ENCODE assay signal across 20 cellular contexts in the genomic region with DNA sequence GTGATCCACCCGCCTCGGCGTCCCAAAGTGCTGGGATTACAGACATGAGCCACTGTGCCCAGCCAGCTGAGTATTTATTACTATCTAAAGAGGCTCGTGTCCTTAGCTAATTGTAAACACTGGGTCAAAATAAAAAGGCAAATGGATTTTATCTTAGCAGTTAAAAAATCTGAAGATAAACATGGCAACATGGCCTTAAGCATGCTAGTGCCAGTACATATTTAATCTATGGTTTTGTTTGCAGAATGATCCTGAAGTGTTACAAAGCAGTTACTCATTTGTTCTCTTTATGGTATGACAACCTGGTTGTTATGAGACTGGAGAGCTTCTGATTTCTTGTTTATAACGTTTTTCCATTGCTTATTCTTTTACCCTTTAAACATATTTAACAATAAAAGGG. TPM values are rescaled to one million over a fixed set of nuclear protein-coding genes. Genes with fewer than 3 reads are reported as not detected.
A peak's percentile ranks its signal among the peaks of the same experiment; 100 is the strongest.
DNase-seq lines count a peak whose midpoint lies in the region; ATAC-seq and TF ChIP-seq lines count a peak whose summit lies in the region.
"Had no signal": no experiment of that assay in that cellular context is flagged by ENCODE, and none has a peak within 500 bp of the region (broad histone marks: within the 10 kb centered on the region; RNA-seq: fewer than 3 reads in every experiment).

No MANE protein-coding gene starts in this region.

- no peak overlapping the region for H3K4me3 ChIP-seq in coronary artery
- no peak overlapping the region for H3K4me3 ChIP-seq in prostate gland
- H3K4me3 ChIP-seq in upper lobe of left lung = no peak overlapping the region
- H3K4me3 ChIP-seq: cardiac muscle cell, right lobe of liver had no signal

- H3K27me3 ChIP-seq in prostate gland (replicated peaks; ENCODE audit: insufficient read depth) = no peaks in the 10 kb centered on the region
- no peaks in the 10 kb centered on the region for H3K27me3 ChIP-seq in upper lobe of left lung
- H3K27me3 ChIP-seq: cardiac muscle cell, right lobe of liver had no signal

- H3K4me1 Mint-ChIP-seq in stimulated activated effector memory CD8-positive, alpha-beta T cell treated with anti-CD3 and anti-CD28 coated beads, Interleukin-12 subunit alpha, Interleukin-12 subunit beta, amount 100 ng/mL, for 72 hours = no peaks in the 10 kb centered on the region

- no peaks in the 10 kb centered on the region for H3K36me3 ChIP-seq in prostate gland
- H3K36me3 ChIP-seq in upper lobe of left lung = no peaks in the 10 kb centered on the region
- H3K36me3 ChIP-seq: cardiac muscle cell, right lobe of liver had no signal

- TF ChIP-seq CTCF in coronary artery (IDR thresholded peaks at IDR 0.05) (no peak), prostate gland (IDR thresholded peaks at IDR 0.05) (no peak), upper lobe of left lung (IDR thresholded peaks at IDR 0.05) (no peak)

- H3K27ac ChIP-seq in coronary artery (peak overlapping the region; percentile 65 to 68), prostate gland (peak overlapping the region; percentile 24 to 52), upper lobe of left lung (peak overlapping the region; percentile 45 to 65 (median 61))
- H3K27ac ChIP-seq: right lobe of liver had no signal

- ATAC-seq in upper lobe of left lung (ENCODE audit: low FRiP score in 2 of 2) (no peak), HG03460 (IDR thresholded peaks at IDR 0.05; ENCODE audit: unreplicated experiment) (no peak)
- no peak for ATAC-seq in stimulated activated effector memory CD8-positive, alpha-beta T cell treated with anti-CD3 and anti-CD28 coated beads, Interleukin-12 subunit alpha, Interleukin-12 subunit beta, amount 100 ng/mL, for 72 hours
- ATAC-seq: activated CD4-positive, CD25-positive, alpha-beta regulatory T cell treated with anti-CD3 and anti-CD28 coated beads, Interleukin-2, amount 50 U/mL, for 24 hours; activated naive CD4-positive, alpha-beta T cell treated with anti-CD3 and anti-CD28 coated beads, Interleukin-2, amount 50 U/mL, for 72 hours; stimulated activated naive CD8-positive, alpha-beta T cell treated with anti-CD3 and anti-CD28 coated beads, Interleukin-15, Interleukin-2, amounts not matched to agents 100 U/mL and 50 U/mL, for 24 hours had no signal

- intact Hi-C loops in prostate gland (cut with DNase I) = no loop called here

- H3K4me3 Mint-ChIP-seq in stimulated activated effector memory CD8-positive, alpha-beta T cell treated with anti-CD3 and anti-CD28 coated beads, Interleukin-12 subunit alpha, Interleukin-12 subunit beta, amount 100 ng/mL, for 72 hours = no peak overlapping the region
- H3K4me3 Mint-ChIP-seq: activated T-helper 1 cell treated with anti-CD3 and anti-CD28 coated beads, Interleukin-12 subunit alpha, Interleukin-12 subunit beta, Interleukin-2, Interleukin-4 antibody, amounts not matched to agents 30 ng/mL and 10 ng/mL and 1 ng/mL, durations not matched to agents 14 hours and 24 hours and 36 hours had no signal

- no peaks in the 10 kb centered on the region for H3K9me3 Mint-ChIP-seq in stimulated activated effector memory CD8-positive, alpha-beta T cell treated with anti-CD3 and anti-CD28 coated beads, Interleukin-12 subunit alpha, Interleukin-12 subunit beta, amount 100 ng/mL, for 72 hours
- H3K9me3 Mint-ChIP-seq: activated naive CD4-positive, alpha-beta T cell treated with anti-CD3 and anti-CD28 coated beads, Interleukin-2, amount 50 U/mL, for 72 hours; activated T-helper 1 cell treated with anti-CD3 and anti-CD28 coated beads, Interleukin-12 subunit alpha, Interleukin-12 subunit beta, Interleukin-2, Interleukin-4 antibody, amounts not matched to agents 30 ng/mL and 10 ng/mL and 1 ng/mL, durations not matched to agents 14 hours and 24 hours and 36 hours had no signal

- no peak overlapping the region for H3K27ac Mint-ChIP-seq in stimulated activated effector memory CD8-positive, alpha-beta T cell treated with anti-CD3 and anti-CD28 coated beads, Interleukin-12 subunit alpha, Interleukin-12 subunit beta, amount 100 ng/mL, for 72 hours
- H3K27ac Mint-ChIP-seq: activated naive CD4-positive, alpha-beta T cell treated with anti-CD3 and anti-CD28 coated beads, Interleukin-2, amount 50 U/mL, for 72 hours; activated T-helper 1 cell treated with anti-CD3 and anti-CD28 coated beads, Interleukin-12 subunit alpha, Interleukin-12 subunit beta, Interleukin-2, Interleukin-4 antibody, amounts not matched to agents 30 ng/mL and 10 ng/mL and 1 ng/mL, durations not matched to agents 14 hours and 24 hours and 36 hours had no signal

- H3K4me1 ChIP-seq in prostate gland (replicated peaks) = no peaks in the 10 kb centered on the region
- H3K4me1 ChIP-seq in upper lobe of left lung = peaks cover 4 to 21% (median 10%) of the 10 kb centered on the region in 4 donors

- DNase-seq in M059J (ENCODE audit: low read depth) = peak; percentile 13
- no peak for DNase-seq in coronary artery (ENCODE audit: low spot score)
- DNase-seq in prostate gland (ENCODE audit: low spot score) = no peak
- no peak for DNase-seq in upper lobe of left lung
- DNase-seq in stimulated activated effector memory CD8-positive, alpha-beta T cell treated with anti-CD3 and anti-CD28 coated beads, Interleukin-12 subunit alpha, Interleukin-12 subunit beta, amount 100 ng/mL, for 72 hours (ENCODE audit: low spot score in 2 of 2) = no peak
- DNase-seq in effector CD4-positive, alpha-beta T cell = no peak
- DNase-seq: GOT3; NCI-H1105 treated with DMSO at 0.1 percent for 48 hours; NCI-H2107; NCI-H510A treated with DMSO at 0.1 percent for 48 hours; right lobe of liver; RPMI8226; stimulated activated CD4-positive, alpha-beta T cell treated with anti-CD3 and anti-CD28 coated beads, Interleukin-2, amount 100 ng/mL, for 24 hours; stimulated activated naive CD8-positive, alpha-beta T cell treated with anti-CD3 and anti-CD28 coated beads, Interleukin-15, Interleukin-2, amounts not matched to agents 100 U/mL and 50 U/mL, for 24 hours; T1000 had no signal

- no peaks in the 10 kb centered on the region for H3K36me3 Mint-ChIP-seq in stimulated activated effector memory CD8-positive, alpha-beta T cell treated with anti-CD3 and anti-CD28 coated beads, Interleukin-12 subunit alpha, Interleukin-12 subunit beta, amount 100 ng/mL, for 72 hours
- H3K36me3 Mint-ChIP-seq: activated naive CD4-positive, alpha-beta T cell treated with anti-CD3 and anti-CD28 coated beads, Interleukin-2, amount 50 U/mL, for 72 hours had no signal

- no peak for TF ChIP-seq EP300 in upper lobe of left lung (IDR thresholded peaks at IDR 0.05)

- WGBS in prostate gland = 25% methylated on average over 5 of the region's 5 CpGs
- 51 to 56% methylated on average over 5 of the region's 5 CpGs for WGBS in upper lobe of left lung, 2 donors

- TF ChIP-seq POLR2A in prostate gland (IDR thresholded peaks at IDR 0.05) (no peak), upper lobe of left lung (IDR thresholded peaks at IDR 0.05) (no peak)

- H3K9me3 ChIP-seq in prostate gland (no peaks in the 10 kb centered on the region), upper lobe of left lung (no peaks in the 10 kb centered on the region)
- H3K9me3 ChIP-seq: right lobe of liver had no signal

RNA-seq across cellular contexts. Expression of a gene that starts 3.9 kb away (rescaled TPM):
- total RNA-seq in M059J (2014; rRNA removed; shearing (Covaris generic)) = 2.2 and 3.0 TPM in 2 replicates
- total RNA-seq in prostate gland (1 to 10 TPM; 1.5 to 6.3 TPM), upper lobe of left lung (10 to 100 TPM in 5 of 6 donors, 1 to 10 TPM in 1; 6.4 to 80.5 (median 32.2) TPM)
